In the genomic region with DNA sequence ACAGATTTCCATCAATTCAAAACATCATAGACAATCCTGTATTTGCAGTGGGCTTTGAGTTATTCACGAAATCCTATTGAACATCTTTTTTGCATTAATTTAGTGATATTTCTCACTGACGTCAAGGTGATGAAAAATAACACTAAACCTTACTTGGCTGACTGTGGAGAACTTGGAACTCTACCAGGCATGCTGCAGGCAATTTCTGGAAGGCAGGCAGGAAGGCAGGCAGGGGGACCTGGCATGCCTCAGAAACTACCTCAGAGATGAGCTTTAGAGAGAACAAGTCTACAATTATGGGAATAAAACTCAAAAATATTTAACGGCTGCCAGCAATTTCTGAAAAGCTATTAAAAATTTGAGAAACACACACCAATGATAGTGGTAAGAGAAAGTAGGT, we compare ENCODE assay signal across 13 cellular contexts.
DNase-seq lines count a peak whose midpoint lies in the region; TF ChIP-seq lines count a peak whose summit lies in the region.
"Had no signal": no experiment of that assay in that cellular context is flagged by ENCODE, and none has a peak within 500 bp of the region (broad histone marks: within the 10 kb centered on the region; RNA-seq: fewer than 3 reads in every experiment).

No MANE protein-coding gene starts in this region.

- H3K9me3 ChIP-seq in uterus, result no peaks in the 10 kb centered on the region
- H3K9me3 ChIP-seq: HAP-1 had no signal

- H3K36me3 Mint-ChIP-seq in chondrocyte (ENCODE audit: low read depth), result no peaks in the 10 kb centered on the region
- H3K36me3 Mint-ChIP-seq in mesothelial cell of epicardium, result no peaks in the 10 kb centered on the region

- no peaks in the 10 kb centered on the region for H3K27me3 ChIP-seq in uterus

- no peak for TF ChIP-seq POLR2A in uterus (IDR thresholded peaks at IDR 0.05)
- no peak for TF ChIP-seq POLR2A in erythroblast (IDR thresholded peaks at IDR 0.05; ENCODE audit: low read length)

- H3K9me3 Mint-ChIP-seq in chondrocyte (ENCODE audit: low read depth) (no peaks in the 10 kb centered on the region), mesothelial cell of epicardium (no peaks in the 10 kb centered on the region)

- H3K4me1 Mint-ChIP-seq in chondrocyte (ENCODE audit: low read depth), result peaks cover 20% of the 10 kb centered on the region
- peaks cover 12% of the 10 kb centered on the region for H3K4me1 Mint-ChIP-seq in mesothelial cell of epicardium

- no peaks in the 10 kb centered on the region for H3K36me3 ChIP-seq in uterus
- H3K36me3 ChIP-seq: HAP-1 had no signal

- H3K4me3 ChIP-seq in uterus, result no peak overlapping the region
- H3K4me3 ChIP-seq: HAP-1, K562 had no signal

- DNase-seq in NCI-H446 treated with DMSO at 0.1 percent for 48 hours (lab: John Stamatoyannopoulos, UW) (peak; percentile 59), chondrocyte (ENCODE audit: low spot score) (no peak), mesothelial cell of epicardium (ENCODE audit: low spot score in 2 of 2, unreplicated experiment in 2 of 2) (no peak), uterus (peak; percentile 32 to 33), erythroblast (lab: John Stamatoyannopoulos, UW) (no peak), iPS-NIHi7 (ENCODE audit: extremely low spot score) (no peak)
- no peak for DNase-seq in activated T-cell treated with anti-CD3 and anti-CD28 coated beads, Interleukin-2, amount 50 U/mL, for 48 hours
- DNase-seq: NCI-H1417 treated with DMSO at 0.1 percent for 48 hours, NCI-H1930, RPMI8226, SIG-M5 had no signal

- intact Hi-C loops in uterus (cut with DNase I; ENCODE audit: low total_unique reads), result no loop called here

- H3K27ac ChIP-seq in uterus, result peak overlapping the region; percentile 59 to 62

- TF ChIP-seq CTCF in chondrocyte (IDR thresholded peaks at IDR 0.05) (no peak), mesothelial cell of epicardium (IDR thresholded peaks at IDR 0.05; ENCODE audit: unreplicated experiment) (no peak), uterus (IDR thresholded peaks at IDR 0.05) (no peak)

- H3K27me3 Mint-ChIP-seq in chondrocyte (ENCODE audit: low read depth), result no peaks in the 10 kb centered on the region
- peaks cover 2% of the 10 kb centered on the region for H3K27me3 Mint-ChIP-seq in mesothelial cell of epicardium (ENCODE audit: low read depth)

- H3K4me1 ChIP-seq in uterus, result no peaks in the 10 kb centered on the region
- H3K4me1 ChIP-seq: HAP-1 had no signal

- peak overlapping the region; percentile 18 for H3K27ac Mint-ChIP-seq in chondrocyte (ENCODE audit: unreplicated experiment)
- H3K27ac Mint-ChIP-seq in mesothelial cell of epicardium, result peak overlapping the region; percentile 2

- H3K4me3 Mint-ChIP-seq in chondrocyte (ENCODE audit: unreplicated experiment) (no peak overlapping the region), mesothelial cell of epicardium (no peak overlapping the region)

Comparison
In these comparisons a context has a peak if more than half of its experiments do, and no peak if none do; other contexts are left out.
1. DNase-seq: peak in NCI-H446 treated with DMSO at 0.1 percent for 48 hours (single experiment) and uterus (2 of 2); none in chondrocyte (single experiment), mesothelial cell of epicardium (0 of 2), activated T-cell treated with anti-CD3 and anti-CD28 coated beads, Interleukin-2, amount 50 U/mL, for 48 hours (0 of 2), erythroblast (0 of 2) and iPS-NIHi7 (single experiment).